Comparison of ENCODE assay signal across 22 cellular contexts in genomic region chr5:2960309-2960708, GRCh38.
"Had no signal": no experiment of that assay in that cellular context is flagged by ENCODE, and none has a peak within 500 bp of the region (broad histone marks: within the 10 kb centered on the region; RNA-seq: fewer than 3 reads in every experiment).

No MANE protein-coding gene starts in this region.

- ATAC-seq: activated T-cell treated with anti-CD3 and anti-CD28 coated beads, Interleukin-2, amount 50 U/mL, for 72 hours; gastrocnemius medialis; left lung; right lobe of liver; stimulated activated effector memory CD8-positive, alpha-beta T cell treated with anti-CD3 and anti-CD28 coated beads, Interleukin-12 subunit alpha, Interleukin-12 subunit beta, amount 100 ng/mL, for 72 hours; stimulated activated naive CD8-positive, alpha-beta T cell treated with anti-CD3 and anti-CD28 coated beads, Interleukin-15, amount 100 ng/mL, for 72 hours had no signal

- DNase-seq: activated CD4-positive, alpha-beta T cell treated with anti-CD3 and anti-CD28 coated beads for 4 hours; activated CD4-positive, alpha-beta T cell treated with anti-CD3 and anti-CD28 coated beads, Interleukin-2, amount 50 U/mL, for 48 hours; activated CD4-positive, CD25-positive, alpha-beta regulatory T cell; activated effector memory CD4-positive, alpha-beta T cell treated with Interleukin-2 at 50 U/mL for 16 hours; activated naive CD4-positive, alpha-beta T cell treated with anti-CD3 and anti-CD28 coated beads for 36 hours; activated naive CD8-positive, alpha-beta T cell treated with anti-CD3 and anti-CD28 coated beads, Interleukin-2, amount 10 ng/mL, durations not matched to agents 7 days and 5 days; activated T-cell treated with anti-CD3 and anti-CD28 coated beads, Interleukin-2, amount 50 U/mL, for 72 hours; amniotic stem cell; cortex of kidney; endodermal cell; esophagus squamous epithelium; gastrocnemius medialis; hippocampal formation; kidney glomerular epithelial cell; left lung; naive B cell; nucleus accumbens; right lobe of liver; stimulated activated CD4-positive, alpha-beta T cell treated with anti-CD3 and anti-CD28 coated beads, Interleukin-2, amount 100 ng/mL, for 24 hours; stimulated activated naive CD8-positive, alpha-beta T cell treated with anti-CD3 and anti-CD28 coated beads, Interleukin-15, amount 100 ng/mL, for 72 hours; tibial artery had no signal
